27 cellular contexts compared by ENCODE assay signal in the genomic region with DNA sequence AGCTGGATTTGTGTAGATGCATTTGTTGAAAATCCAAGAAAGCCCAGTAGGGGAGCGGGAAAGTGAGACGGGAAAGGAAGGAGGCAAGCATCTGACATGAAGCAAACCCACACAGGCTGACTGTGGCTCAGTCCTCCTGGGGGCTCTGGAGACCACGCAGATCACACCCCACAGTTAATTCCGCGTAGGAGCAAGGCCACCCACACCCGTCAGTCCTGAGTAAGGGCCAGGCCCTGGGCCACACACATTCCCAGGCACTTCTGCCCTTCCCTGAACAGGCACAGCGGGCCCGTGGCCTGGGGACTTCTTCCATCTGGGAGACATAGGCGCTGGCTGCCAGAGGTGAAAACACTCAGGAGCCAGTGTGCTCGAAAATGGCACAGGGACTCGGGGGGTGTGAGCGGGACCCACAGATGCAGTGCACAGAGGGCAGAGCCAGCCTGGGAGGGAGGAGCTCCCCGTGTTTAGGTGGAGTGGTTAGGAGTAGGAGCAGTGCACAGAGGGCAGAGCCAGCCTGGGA. TPM values are rescaled to one million over a fixed set of nuclear protein-coding genes. Genes with fewer than 3 reads are reported as not detected.
DNase-seq lines count a peak whose midpoint lies in the region; ATAC-seq and TF ChIP-seq lines count a peak whose summit lies in the region.
"Had no signal": no experiment of that assay in that cellular context is flagged by ENCODE, and none has a peak within 500 bp of the region (broad histone marks: within the 10 kb centered on the region; RNA-seq: fewer than 3 reads in every experiment).

No MANE protein-coding gene starts in this region.

- no peak for TF ChIP-seq POLR2A in spleen (IDR thresholded peaks at IDR 0.05)

- H3K36me3 ChIP-seq in lower lobe of right lung (peaks cover 61% of the 10 kb centered on the region), spleen (no peaks in the 10 kb centered on the region)

- intact Hi-C loops in Calu3 (cut with micrococcal nuclease; ENCODE audit: unreplicated experiment): no loop called here
- intact Hi-C loops in lower lobe of right lung (cut with DNase I): no loop called here
- intact Hi-C loops in spleen (cut with DNase I; ENCODE audit: low total_unique reads): no loop called here

- WGBS in spleen, 5 donors: 81 to 89% (median 85%) methylated on average over 12 to 13 of the region's 13 CpGs

- DNase-seq in Calu3 (no peak), ecto neural progenitor cell (ENCODE audit: low spot score) (peak; percentile 39), lower lobe of right lung (no peak), spleen (peak; percentile 62), NCI-H1092 (lab: John Stamatoyannopoulos, UW) (no peak), NCI-H69 (lab: John Stamatoyannopoulos, UW) (no peak)
- DNase-seq in activated CD4-positive, CD25-positive, alpha-beta regulatory T cell (lab: John Stamatoyannopoulos, UW): no peak
- DNase-seq: activated CD4-positive, alpha-beta T cell treated with anti-CD3 and anti-CD28 coated beads, Interleukin-2, amount 10 ng/mL, durations not matched to agents 7 days and 5 days; activated naive CD4-positive, alpha-beta T cell; activated T-cell treated with anti-CD3 and anti-CD28 coated beads, Interleukin-2, amount 50 U/mL, for 4 hours; C1 segment of cervical spinal cord; hypothalamus; immature natural killer cell; Karpas-422; right cardiac atrium; stimulated activated naive CD8-positive, alpha-beta T cell treated with anti-CD3 and anti-CD28 coated beads, Interleukin-15, Interleukin-2, amounts not matched to agents 100 U/mL and 50 U/mL, for 24 hours; T1000; testis had no signal

- no peaks in the 10 kb centered on the region for H3K9me3 ChIP-seq in lower lobe of right lung
- no peaks in the 10 kb centered on the region for H3K9me3 ChIP-seq in spleen
- H3K9me3 ChIP-seq: mucosa of descending colon, testis had no signal

- no peak for TF ChIP-seq CTCF in Calu3 (IDR thresholded peaks at IDR 0.05; ENCODE audit: unreplicated experiment)
- TF ChIP-seq CTCF in lower lobe of right lung (IDR thresholded peaks at IDR 0.05): no peak
- no peak for TF ChIP-seq CTCF in spleen (IDR thresholded peaks at IDR 0.05 in 8 of 11, conservative IDR thresholded peaks at IDR 0.05 in 3 of 11)

- H3K4me1 Mint-ChIP-seq in Calu3 (ENCODE audit: low read depth, unreplicated experiment): no peaks in the 10 kb centered on the region
- H3K4me1 Mint-ChIP-seq: activated CD4-positive, alpha-beta T cell treated with anti-CD3 and anti-CD28 coated beads, Interleukin-2, amount 10 ng/mL, durations not matched to agents 7 days and 5 days; central memory CD8-positive, alpha-beta T cell; immature natural killer cell; nephron had no signal

- CTCF ChIA-PET in Calu3 (lab: Charles Lee): no interaction called here

- peaks cover 5% of the 10 kb centered on the region for H3K36me3 Mint-ChIP-seq in Calu3 (ENCODE audit: insufficient read depth, unreplicated experiment)
- H3K36me3 Mint-ChIP-seq: immature natural killer cell had no signal

- H3K27ac Mint-ChIP-seq in Calu3 (ENCODE audit: unreplicated experiment): peak overlapping the region; percentile 54
- H3K27ac Mint-ChIP-seq: activated CD4-positive, alpha-beta T cell treated with anti-CD3 and anti-CD28 coated beads, Interleukin-2, amount 10 ng/mL, durations not matched to agents 7 days and 5 days; immature natural killer cell; nephron had no signal

- no peak overlapping the region for H3K4me3 ChIP-seq in lower lobe of right lung
- no peak overlapping the region for H3K4me3 ChIP-seq in spleen
- H3K4me3 ChIP-seq: GM12878, mucosa of descending colon, testis had no signal

- H3K4me3 Mint-ChIP-seq in Calu3 (ENCODE audit: low read depth, unreplicated experiment): no peak overlapping the region
- H3K4me3 Mint-ChIP-seq: activated CD4-positive, alpha-beta T cell treated with anti-CD3 and anti-CD28 coated beads, Interleukin-2, amount 10 ng/mL, durations not matched to agents 7 days and 5 days; activated T-cell treated with anti-CD3 and anti-CD28 coated beads, Interleukin-2, amount 50 U/mL, for 4 hours; central memory CD8-positive, alpha-beta T cell; immature natural killer cell; nephron had no signal

- peak; percentile 48 to 64 for ATAC-seq in lower lobe of right lung
- ATAC-seq: activated T-cell treated with anti-CD3 and anti-CD28 coated beads, Interleukin-2, amount 50 U/mL, for 4 hours; mucosa of descending colon; right cardiac atrium; stimulated activated naive CD8-positive, alpha-beta T cell treated with anti-CD3 and anti-CD28 coated beads, Interleukin-15, Interleukin-2, amounts not matched to agents 100 U/mL and 50 U/mL, for 24 hours had no signal

- H3K4me1 ChIP-seq in lower lobe of right lung (peaks cover 11% of the 10 kb centered on the region), spleen (no peaks in the 10 kb centered on the region)
- H3K4me1 ChIP-seq: parathyroid adenoma, testis had no signal

- H3K27me3 ChIP-seq in lower lobe of right lung (ENCODE audit: low read depth): no peaks in the 10 kb centered on the region
- H3K27me3 ChIP-seq in spleen (replicated peaks in 1 of 7): peaks cover 0 to 46% (median 0%) of the 10 kb centered on the region in 7 donors
- H3K27me3 ChIP-seq: testis had no signal

- no peaks in the 10 kb centered on the region for H3K27me3 Mint-ChIP-seq in Calu3 (ENCODE audit: unreplicated experiment)

- BruUV-seq in Calu3 (replicated peaks; lab: Mats Ljungman, UMichigan): no TSS peak

- H3K27ac ChIP-seq in lower lobe of right lung (no peak overlapping the region), spleen (no peak overlapping the region)
- H3K27ac ChIP-seq: HL-60, parathyroid adenoma, testis had no signal

- H3K9me3 Mint-ChIP-seq in Calu3 (ENCODE audit: low read depth, unreplicated experiment): no peaks in the 10 kb centered on the region
- H3K9me3 Mint-ChIP-seq: activated CD4-positive, alpha-beta T cell treated with anti-CD3 and anti-CD28 coated beads, Interleukin-2, amount 10 ng/mL, durations not matched to agents 7 days and 5 days; activated T-cell treated with anti-CD3 and anti-CD28 coated beads, Interleukin-2, amount 50 U/mL, for 4 hours; central memory CD8-positive, alpha-beta T cell; immature natural killer cell; nephron had no signal

RNA-seq across cellular contexts. Expression of a gene that starts 19.4 kb away (rescaled TPM):
- total RNA-seq in Calu3 (2022) (not detected in 2 replicates), lower lobe of right lung (not detected), spleen (not detected)
- not detected for polyA plus RNA-seq in spleen
- total RNA-seq: activated CD4-positive, alpha-beta T cell treated with anti-CD3 and anti-CD28 coated beads, Interleukin-2, amount 10 ng/mL, durations not matched to agents 7 days and 5 days; activated T-cell treated with anti-CD3 and anti-CD28 coated beads, Interleukin-2, amount 50 U/mL, for 4 hours; dermis microvascular lymphatic vessel endothelial cell; endothelial cell of umbilical vein; GM12878; lower leg skin; mucosa of descending colon; right cardiac atrium; testis had no signal
- polyA plus RNA-seq: endothelial cell of umbilical vein, GM12878, immature natural killer cell, right cardiac atrium had no signal

RNA-seq across cellular contexts. Expression of a gene that starts 43.6 kb away (rescaled TPM):
- total RNA-seq in Calu3 (2022) (33.3 and 38.3 TPM in 2 replicates), lower lobe of right lung (60.1 TPM), spleen (1 to 10 TPM in 3 of 7 donors, under 1 TPM in 1, not detected in 3; 0.46 to 2.2 (median 1.3) TPM)
- under 1 TPM; 0.24 to 0.67 (median 0.57) TPM for polyA plus RNA-seq in spleen
- total RNA-seq: activated CD4-positive, alpha-beta T cell treated with anti-CD3 and anti-CD28 coated beads, Interleukin-2, amount 10 ng/mL, durations not matched to agents 7 days and 5 days had no signal
- polyA plus RNA-seq: immature natural killer cell had no signal

RNA-seq across cellular contexts. Expression of a gene that starts 59.9 kb away (rescaled TPM):
- total RNA-seq in Calu3 (2022) (39.8 and 47.2 TPM in 2 replicates), lower lobe of right lung (394 TPM), spleen (1 to 10 TPM in 1 of 7 donors, under 1 TPM in 3, not detected in 3; 0.29 to 1.4 (median 0.52) TPM)
- 1 to 10 TPM in 1 of 3 donors, under 1 TPM in 2; 0.09 to 1.4 (median 0.26) TPM for polyA plus RNA-seq in spleen
- total RNA-seq: activated CD4-positive, alpha-beta T cell treated with anti-CD3 and anti-CD28 coated beads, Interleukin-2, amount 10 ng/mL, durations not matched to agents 7 days and 5 days; dermis microvascular lymphatic vessel endothelial cell; endothelial cell of umbilical vein had no signal
- polyA plus RNA-seq: endothelial cell of umbilical vein, immature natural killer cell had no signal

Comparison
In these comparisons a context has a peak if more than half of its experiments do, and no peak if none do; other contexts are left out.
1. DNase-seq: peak in ecto neural progenitor cell (single experiment) and spleen (single experiment); none in Calu3 (single experiment), lower lobe of right lung (single experiment), NCI-H1092 (single experiment), NCI-H69 (single experiment) and activated CD4-positive, CD25-positive, alpha-beta regulatory T cell (0 of 4).
2. RNA of a gene that starts 43.6 kb away (total RNA-seq): 60.1 TPM in lower lobe of right lung (single experiment) and 33.3 to 38.3 TPM in Calu3; 0.46 to 2.2 TPM in spleen; every median in the first group is over 10 times any median in the second.
3. RNA of a gene that starts 59.9 kb away (total RNA-seq): 394 TPM in lower lobe of right lung (single experiment) and 39.8 to 47.2 TPM in Calu3; 0.29 to 1.4 TPM in spleen; every median in the first group is over 10 times any median in the second.